ENCODE assay signal across 23 cellular contexts in genomic region chr6:139544699-139545052, GRCh38.
DNase-seq lines count a peak whose midpoint lies in the region; ATAC-seq and TF ChIP-seq lines count a peak whose summit lies in the region.
"Had no signal": no experiment of that assay in that cellular context is flagged by ENCODE, and none has a peak within 500 bp of the region (broad histone marks: within the 10 kb centered on the region; RNA-seq: fewer than 3 reads in every experiment).

No MANE protein-coding gene starts in this region.

- no peak for ATAC-seq in activated T-helper 17 cell treated with anti-CD3 and anti-CD28 coated beads, Interleukin-2, amount 50 U/mL, for 72 hours (replicated peaks)
- ATAC-seq in GM18870 (IDR thresholded peaks at IDR 0.05; ENCODE audit: unreplicated experiment) (no peak), GM21423 (IDR thresholded peaks at IDR 0.05; ENCODE audit: unreplicated experiment) (no peak)
- ATAC-seq: activated T-cell treated with anti-CD3 and anti-CD28 coated beads, Interleukin-2, amount 50 U/mL, for 4 hours; effector memory CD8-positive, alpha-beta T cell; HCT116 had no signal

- H3K4me1 Mint-ChIP-seq in activated T-helper 17 cell treated with anti-CD3 and anti-CD28 coated beads, Interleukin-2, amount 50 U/mL, for 72 hours = peaks cover 42% of the 10 kb centered on the region

- no peaks in the 10 kb centered on the region for H3K36me3 Mint-ChIP-seq in activated T-helper 17 cell treated with anti-CD3 and anti-CD28 coated beads, Interleukin-2, amount 50 U/mL, for 72 hours (ENCODE audit: low read depth)

- H3K27me3 Mint-ChIP-seq in activated T-helper 17 cell treated with anti-CD3 and anti-CD28 coated beads, Interleukin-2, amount 50 U/mL, for 72 hours = no peaks in the 10 kb centered on the region
- H3K27me3 Mint-ChIP-seq: CD8-positive, alpha-beta memory T cell; effector memory CD8-positive, alpha-beta T cell had no signal

- H3K9me3 Mint-ChIP-seq in activated T-helper 17 cell treated with anti-CD3 and anti-CD28 coated beads, Interleukin-2, amount 50 U/mL, for 72 hours = no peaks in the 10 kb centered on the region
- H3K9me3 Mint-ChIP-seq: activated naive CD4-positive, alpha-beta T cell treated with anti-CD3 and anti-CD28 coated beads, Interleukin-2, amount 10 ng/mL, durations not matched to agents 7 days and 5 days; activated T-cell treated with anti-CD3 and anti-CD28 coated beads, Interleukin-2, amount 50 U/mL, for 4 hours; CD8-positive, alpha-beta memory T cell; effector memory CD8-positive, alpha-beta T cell had no signal

- peak overlapping the region; percentile 33 for H3K4me3 Mint-ChIP-seq in activated T-helper 17 cell treated with anti-CD3 and anti-CD28 coated beads, Interleukin-2, amount 50 U/mL, for 72 hours
- H3K4me3 Mint-ChIP-seq: activated naive CD4-positive, alpha-beta T cell treated with anti-CD3 and anti-CD28 coated beads, Interleukin-2, amount 10 ng/mL, durations not matched to agents 7 days and 5 days; activated T-cell treated with anti-CD3 and anti-CD28 coated beads, Interleukin-2, amount 50 U/mL, for 4 hours; effector memory CD8-positive, alpha-beta T cell had no signal

- DNase-seq in M059J (ENCODE audit: low read depth) (peak; percentile 57), stomach (no peak), DMS 273 treated with DMSO at 0.1 percent for 48 hours (lab: John Stamatoyannopoulos, UW) (no peak)
- DNase-seq: activated CD4-positive, alpha-beta T cell treated with anti-CD3 and anti-CD28 coated beads for 1 hour; activated CD8-positive, alpha-beta memory T cell treated with anti-CD3 and anti-CD28 coated beads for 24 hours; activated naive CD4-positive, alpha-beta T cell treated with anti-CD3 and anti-CD28 coated beads, Interleukin-2, amount 10 ng/mL, durations not matched to agents 7 days and 5 days; activated T-cell treated with anti-CD3 and anti-CD28 coated beads, Interleukin-2, amount 50 U/mL, for 4 hours; AML-193; anterior cingulate cortex; CD8-positive, alpha-beta memory T cell; cerebellar nuclear complex; DMS53; effector memory CD8-positive, alpha-beta T cell; esophagus squamous epithelium; kidney glomerular epithelial cell; NCI-H1694 treated with DMSO at 0.1 percent for 48 hours; NCI-H69 had no signal

- 50 to 70% (median 61%) methylated on average over 2 of the region's 2 CpGs for WGBS in stomach, 5 donors

- H3K9ac ChIP-seq in muscle layer of colon (ENCODE audit: low read length) = no peak overlapping the region

- TF ChIP-seq CTCF in stomach (IDR thresholded peaks at IDR 0.05) = no peak

- H3K27ac Mint-ChIP-seq in activated T-helper 17 cell treated with anti-CD3 and anti-CD28 coated beads, Interleukin-2, amount 50 U/mL, for 72 hours = peak overlapping the region; percentile 46
- H3K27ac Mint-ChIP-seq: activated naive CD4-positive, alpha-beta T cell treated with anti-CD3 and anti-CD28 coated beads, Interleukin-2, amount 10 ng/mL, durations not matched to agents 7 days and 5 days had no signal

- H3K27ac ChIP-seq in muscle layer of colon (ENCODE audit: low read depth, low read length) (peak overlapping the region; percentile 31), stomach (peak overlapping the region in 3 of 5 donors; percentile 38 to 66 (median 61))
- H3K27ac ChIP-seq: suprapubic skin had no signal

- intact Hi-C loops in stomach (cut with DNase I; ENCODE audit: low total_unique reads) = no loop called here

- H3K36me3 ChIP-seq in muscle layer of colon (ENCODE audit: insufficient read depth, low read length) = no peaks in the 10 kb centered on the region
- no peaks in the 10 kb centered on the region for H3K36me3 ChIP-seq in stomach
- H3K36me3 ChIP-seq: esophagus squamous epithelium, suprapubic skin had no signal

- TF ChIP-seq POLR2A in stomach (IDR thresholded peaks at IDR 0.05) = no peak

- TF ChIP-seq EP300 in stomach (IDR thresholded peaks at IDR 0.05) = no peak

- H3K9me3 ChIP-seq in muscle layer of colon (ENCODE audit: low read length) (no peaks in the 10 kb centered on the region), stomach (no peaks in the 10 kb centered on the region)
- H3K9me3 ChIP-seq: esophagus squamous epithelium, suprapubic skin had no signal

- H3K4me1 ChIP-seq in muscle layer of colon (ENCODE audit: insufficient read depth, low read length) (peaks cover 33% of the 10 kb centered on the region), stomach (peaks cover 23 to 45% (median 37%) of the 10 kb centered on the region in 4 donors)

- H3K27me3 ChIP-seq in muscle layer of colon (ENCODE audit: control insufficient read depth in 1 of 2, insufficient read depth in 2 of 2, low read length in 2 of 2) = no peaks in the 10 kb centered on the region
- no peaks in the 10 kb centered on the region for H3K27me3 ChIP-seq in stomach
- H3K27me3 ChIP-seq: esophagus squamous epithelium, suprapubic skin had no signal

- H3K4me3 ChIP-seq in muscle layer of colon (ENCODE audit: low read depth in 1 of 2, low read length in 2 of 2) (no peak overlapping the region), stomach (no peak overlapping the region)
- H3K4me3 ChIP-seq: esophagus squamous epithelium, suprapubic skin had no signal
